In the genomic region with DNA sequence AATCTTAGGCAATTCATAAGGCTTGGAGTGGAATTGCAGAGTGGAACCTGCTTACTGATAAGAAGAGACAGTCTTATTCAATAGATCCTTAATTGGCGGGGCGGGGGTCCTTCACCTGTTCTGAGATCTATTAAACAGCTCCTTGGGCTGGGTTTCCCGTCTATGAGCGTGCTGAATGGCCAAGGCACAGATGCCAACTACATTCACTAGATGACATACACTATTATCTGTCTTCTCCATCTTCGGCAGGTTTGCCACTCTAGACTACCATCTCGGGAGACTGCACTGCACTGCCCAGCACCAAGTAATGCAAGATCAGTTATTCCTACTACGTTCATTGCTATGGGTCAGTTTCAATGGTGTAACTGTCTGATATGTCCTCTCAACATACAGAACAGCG, we compare ENCODE assay signal across 31 cellular contexts.
"Had no signal": no experiment of that assay in that cellular context is flagged by ENCODE, and none has a peak within 500 bp of the region (broad histone marks: within the 10 kb centered on the region; RNA-seq: fewer than 3 reads in every experiment).

No MANE protein-coding gene starts in this region.

- H3K9me3 Mint-ChIP-seq: activated CD4-positive, alpha-beta memory T cell treated with anti-CD3 and anti-CD28 coated beads for 36 hours; activated CD4-positive, alpha-beta T cell treated with anti-CD3 and anti-CD28 coated beads, Interleukin-2, amount 10 ng/mL, durations not matched to agents 24 days and 14 days; activated naive CD4-positive, alpha-beta T cell treated with anti-CD3 and anti-CD28 coated beads, Interleukin-2, amount 10 ng/mL, durations not matched to agents 7 days and 5 days; activated naive CD4-positive, alpha-beta T cell treated with anti-CD3 and anti-CD28 coated beads, Interleukin-2, amount 50 U/mL, for 72 hours; activated naive CD8-positive, alpha-beta T cell treated with anti-CD3 and anti-CD28 coated beads, Interleukin-2, amount 10 ng/mL, durations not matched to agents 7 days and 5 days; activated T-cell treated with anti-CD3 and anti-CD28 coated beads, Interleukin-2, amount 50 U/mL, for 72 hours; dendritic cell treated with granulocyte-macrophage colony-stimulating factor and Interleukin-4, amounts not matched to agents 40 ng/mL and 50 ng/mL, for 4 days; effector memory CD8-positive, alpha-beta T cell had no signal

- H3K4me1 ChIP-seq: colonic mucosa, foreskin keratinocyte had no signal

- DNase-seq: activated CD4-positive, alpha-beta memory T cell treated with anti-CD3 and anti-CD28 coated beads for 36 hours; activated CD4-positive, alpha-beta T cell treated with anti-CD3 and anti-CD28 coated beads for 36 hours; activated CD4-positive, alpha-beta T cell treated with anti-CD3 and anti-CD28 coated beads, Interleukin-2, amount 10 ng/mL, durations not matched to agents 24 days and 14 days; activated CD4-positive, CD25-positive, alpha-beta regulatory T cell; activated CD4-positive, CD25-positive, alpha-beta regulatory T cell treated with anti-CD3 and anti-CD28 coated beads, Interleukin-2, amount 50 U/mL, for 72 hours; activated CD8-positive, alpha-beta memory T cell treated with anti-CD3 and anti-CD28 coated beads, Interleukin-2, amount 10 ng/mL, durations not matched to agents 7 days and 5 days; activated CD8-positive, alpha-beta memory T cell treated with anti-CD3 and anti-CD28 coated beads, Interleukin-2, amount 50 U/mL, for 4 hours; activated CD8-positive, alpha-beta T cell treated with anti-CD3 and anti-CD28 coated beads, Interleukin-2, amount 10 ng/mL, durations not matched to agents 7 days and 5 days; activated gamma-delta T cell; activated naive CD4-positive, alpha-beta T cell; activated naive CD4-positive, alpha-beta T cell treated with anti-CD3 and anti-CD28 coated beads, Interleukin-2, amount 10 ng/mL, durations not matched to agents 7 days and 5 days; activated naive CD8-positive, alpha-beta T cell treated with anti-CD3 and anti-CD28 coated beads, Interleukin-2, amount 10 ng/mL, durations not matched to agents 7 days and 5 days; activated T-cell treated with anti-CD3 and anti-CD28 coated beads, Interleukin-2, amount 50 U/mL, for 1 hour; activated T-cell treated with anti-CD3 and anti-CD28 coated beads, Interleukin-2, amount 50 U/mL, for 72 hours; anterior cingulate cortex; brain microvascular endothelial cell; colonic mucosa; effector CD4-positive, alpha-beta T cell; effector memory CD8-positive, alpha-beta T cell; erythroblast; foreskin keratinocyte; gastrocnemius medialis; glutamatergic neuron; heart left ventricle; T-helper 1 cell; T-helper 2 cell had no signal

- H3K36me3 ChIP-seq: brain microvascular endothelial cell, colonic mucosa, esophagus muscularis mucosa, gastrocnemius medialis, heart left ventricle had no signal

- ATAC-seq: activated CD4-positive, alpha-beta T cell treated with anti-CD3 and anti-CD28 coated beads for 36 hours; activated CD8-positive, alpha-beta memory T cell treated with anti-CD3 and anti-CD28 coated beads, Interleukin-2, amount 10 ng/mL, durations not matched to agents 7 days and 5 days; activated CD8-positive, alpha-beta T cell treated with anti-CD3 and anti-CD28 coated beads, Interleukin-2, amount 10 ng/mL, durations not matched to agents 7 days and 5 days; activated naive CD4-positive, alpha-beta T cell treated with anti-CD3 and anti-CD28 coated beads, Interleukin-2, amount 50 U/mL, for 72 hours; activated T-cell treated with anti-CD3 and anti-CD28 coated beads, Interleukin-2, amount 50 U/mL, for 72 hours; effector memory CD8-positive, alpha-beta T cell; foreskin keratinocyte; gastrocnemius medialis; heart left ventricle had no signal

- H3K4me3 Mint-ChIP-seq: activated CD4-positive, alpha-beta memory T cell treated with anti-CD3 and anti-CD28 coated beads for 36 hours; activated CD4-positive, alpha-beta T cell treated with anti-CD3 and anti-CD28 coated beads for 36 hours; activated CD4-positive, alpha-beta T cell treated with anti-CD3 and anti-CD28 coated beads, Interleukin-2, amount 10 ng/mL, durations not matched to agents 24 days and 14 days; activated CD8-positive, alpha-beta memory T cell treated with anti-CD3 and anti-CD28 coated beads, Interleukin-2, amount 10 ng/mL, durations not matched to agents 7 days and 5 days; activated CD8-positive, alpha-beta T cell treated with anti-CD3 and anti-CD28 coated beads, Interleukin-2, amount 10 ng/mL, durations not matched to agents 7 days and 5 days; activated naive CD4-positive, alpha-beta T cell treated with anti-CD3 and anti-CD28 coated beads, Interleukin-2, amount 10 ng/mL, durations not matched to agents 7 days and 5 days; activated naive CD8-positive, alpha-beta T cell treated with anti-CD3 and anti-CD28 coated beads, Interleukin-2, amount 10 ng/mL, durations not matched to agents 7 days and 5 days; activated T-cell treated with anti-CD3 and anti-CD28 coated beads, Interleukin-2, amount 50 U/mL, for 72 hours; dendritic cell treated with granulocyte-macrophage colony-stimulating factor and Interleukin-4, amounts not matched to agents 40 ng/mL and 50 ng/mL, for 4 days had no signal

- H3K27me3 ChIP-seq: brain microvascular endothelial cell, colonic mucosa, esophagus muscularis mucosa, gastrocnemius medialis, heart left ventricle had no signal

- H3K27me3 Mint-ChIP-seq: activated CD4-positive, alpha-beta memory T cell treated with anti-CD3 and anti-CD28 coated beads for 36 hours had no signal

- H3K27ac Mint-ChIP-seq: activated CD4-positive, alpha-beta memory T cell treated with anti-CD3 and anti-CD28 coated beads for 36 hours; activated CD4-positive, alpha-beta T cell treated with anti-CD3 and anti-CD28 coated beads for 36 hours; activated CD4-positive, alpha-beta T cell treated with anti-CD3 and anti-CD28 coated beads, Interleukin-2, amount 10 ng/mL, durations not matched to agents 24 days and 14 days; activated CD8-positive, alpha-beta memory T cell treated with anti-CD3 and anti-CD28 coated beads, Interleukin-2, amount 10 ng/mL, durations not matched to agents 7 days and 5 days; activated CD8-positive, alpha-beta T cell treated with anti-CD3 and anti-CD28 coated beads, Interleukin-2, amount 10 ng/mL, durations not matched to agents 7 days and 5 days; activated naive CD4-positive, alpha-beta T cell treated with anti-CD3 and anti-CD28 coated beads, Interleukin-2, amount 10 ng/mL, durations not matched to agents 7 days and 5 days; activated naive CD4-positive, alpha-beta T cell treated with anti-CD3 and anti-CD28 coated beads, Interleukin-2, amount 50 U/mL, for 72 hours; activated naive CD8-positive, alpha-beta T cell treated with anti-CD3 and anti-CD28 coated beads, Interleukin-2, amount 10 ng/mL, durations not matched to agents 7 days and 5 days; activated T-cell treated with anti-CD3 and anti-CD28 coated beads, Interleukin-2, amount 50 U/mL, for 72 hours; dendritic cell treated with granulocyte-macrophage colony-stimulating factor and Interleukin-4, amounts not matched to agents 40 ng/mL and 50 ng/mL, for 4 days; effector memory CD8-positive, alpha-beta T cell had no signal

- FAIRE-seq: astrocyte, bronchial epithelial cell had no signal

- H3K27ac ChIP-seq: brain microvascular endothelial cell, colonic mucosa, esophagus muscularis mucosa, foreskin keratinocyte, gastrocnemius medialis, heart left ventricle had no signal

- H3K36me3 Mint-ChIP-seq: activated CD4-positive, alpha-beta memory T cell treated with anti-CD3 and anti-CD28 coated beads for 36 hours; activated CD8-positive, alpha-beta memory T cell treated with anti-CD3 and anti-CD28 coated beads, Interleukin-2, amount 10 ng/mL, durations not matched to agents 7 days and 5 days; activated naive CD4-positive, alpha-beta T cell treated with anti-CD3 and anti-CD28 coated beads, Interleukin-2, amount 10 ng/mL, durations not matched to agents 7 days and 5 days; activated naive CD4-positive, alpha-beta T cell treated with anti-CD3 and anti-CD28 coated beads, Interleukin-2, amount 50 U/mL, for 72 hours; activated naive CD8-positive, alpha-beta T cell treated with anti-CD3 and anti-CD28 coated beads, Interleukin-2, amount 10 ng/mL, durations not matched to agents 7 days and 5 days had no signal

- H3K9me3 ChIP-seq: colonic mucosa, esophagus muscularis mucosa, gastrocnemius medialis, heart left ventricle had no signal

- H3K4me3 ChIP-seq: colonic mucosa, esophagus muscularis mucosa, gastrocnemius medialis, heart left ventricle had no signal
